8 cellular contexts compared by ENCODE assay signal in genomic region chr1:113140588-113141446, GRCh38.
DNase-seq lines count a peak whose midpoint lies in the region; ATAC-seq and TF ChIP-seq lines count a peak whose summit lies in the region.

No MANE protein-coding gene starts in this region.

- H3K27ac ChIP-seq in CD4-positive, alpha-beta memory T cell (ENCODE audit: low read depth, low read length), result no peak overlapping the region
- H3K27ac ChIP-seq in HL-60 (replicated peaks) (no peak overlapping the region), muscle layer of duodenum (ENCODE audit: low read length) (no peak overlapping the region), stomach smooth muscle (ENCODE audit: low read length) (peak overlapping the region; percentile 6)

- peaks cover 13 to 24% (median 17%) of the 10 kb centered on the region in 4 donors for H3K4me1 Mint-ChIP-seq in CD4-positive, alpha-beta memory T cell

- H3K4me1 ChIP-seq in CD4-positive, alpha-beta memory T cell (ENCODE audit: insufficient read depth, low read length), result peaks cover 13% of the 10 kb centered on the region
- H3K4me1 ChIP-seq in muscle layer of duodenum (ENCODE audit: control insufficient read depth in 1 of 2, insufficient read depth in 2 of 2, low read length in 2 of 2) (peaks cover 0 to 24% of the 10 kb centered on the region in 2 donors), stomach smooth muscle (ENCODE audit: control insufficient read depth, insufficient read depth, low read length) (peaks cover 5% of the 10 kb centered on the region)

- no peaks in the 10 kb centered on the region for H3K27me3 ChIP-seq in CD4-positive, alpha-beta memory T cell (ENCODE audit: insufficient read depth, low read length)
- H3K27me3 ChIP-seq in HL-60 (ENCODE audit: insufficient read depth, poor library complexity, severe bottlenecking), result no peaks in the 10 kb centered on the region
- H3K27me3 ChIP-seq in muscle layer of duodenum (ENCODE audit: low read depth, low read length), result no peaks in the 10 kb centered on the region
- H3K27me3 ChIP-seq in stomach smooth muscle (ENCODE audit: control insufficient read depth in 1 of 2, insufficient read depth in 2 of 2, low read length in 2 of 2), result no peaks in the 10 kb centered on the region

- ATAC-seq in GM19351 (IDR thresholded peaks at IDR 0.05; ENCODE audit: unreplicated experiment), result peak; percentile 86

- CTCF ChIA-PET in CD4-positive, alpha-beta memory T cell (lab: Charles Lee; ENCODE audit: partially characterized antibody), result interaction anchor here (0.9 to 5.7 kb wide), 13 partner anchors 10 to 1142 kb away, joined by 3 to 75 read pairs (median 4); partner anchors contain the start of genes LRIG2 and PPM1J

- H3K4me3 Mint-ChIP-seq in CD4-positive, alpha-beta memory T cell, result peak overlapping the region in 1 of 8 donors; percentile 39

- no peaks in the 10 kb centered on the region for H3K9me3 ChIP-seq in CD4-positive, alpha-beta memory T cell (ENCODE audit: control insufficient read depth in 1 of 2, low read length in 2 of 2)
- H3K9me3 ChIP-seq in muscle layer of duodenum (ENCODE audit: control insufficient read depth in 1 of 2, low read length in 2 of 2), result no peaks in the 10 kb centered on the region
- H3K9me3 ChIP-seq in stomach smooth muscle (ENCODE audit: control insufficient read depth in 2 of 2, low read length in 2 of 2), result no peaks in the 10 kb centered on the region

- H3K4me3 ChIP-seq in CD4-positive, alpha-beta memory T cell (ENCODE audit: low read length in 2 of 2), result no peak overlapping the region
- H3K4me3 ChIP-seq in HL-60 (replicated peaks; ENCODE audit: insufficient read depth, low read length) (peak overlapping the region; percentile 17), muscle layer of duodenum (ENCODE audit: low read depth in 1 of 2, low read length in 2 of 2) (peak overlapping the region; percentile 20 to 47), stomach smooth muscle (ENCODE audit: low read length in 2 of 2) (peak overlapping the region; percentile 33 to 57)

- intact Hi-C loops in CD4-positive, alpha-beta memory T cell (cut with micrococcal nuclease), result loop anchor here (1.0 to 10.0 kb wide), 4 partner anchors 254 to 1142 kb away; partner anchors contain the start of genes MAGI3 and RSBN1

- no peaks in the 10 kb centered on the region for H3K9me3 Mint-ChIP-seq in CD4-positive, alpha-beta memory T cell

- peak; percentile 40 to 51 (median 45) for DNase-seq in CD4-positive, alpha-beta memory T cell
- DNase-seq in HL-60 (ENCODE audit: low read depth in 1 of 2, low spot score in 1 of 2) (peak; percentile 47 to 58), NOMO-1 treated with dmso at 0.1 percent for 144 hours (lab: John Stamatoyannopoulos, UW; ENCODE audit: unreplicated experiment) (peak; percentile 20), epidermal melanocyte (ENCODE audit: insufficient read length, low spot score) (peak; percentile 77)
- peak; percentile 39 for DNase-seq in activated CD8-positive, alpha-beta memory T cell treated with anti-CD3 and anti-CD28 coated beads, Interleukin-2, amount 50 U/mL, for 4 hours

- peak overlapping the region; percentile 24 to 51 for H3K9ac ChIP-seq in stomach smooth muscle (ENCODE audit: low read length in 2 of 2)

- no peaks in the 10 kb centered on the region for H3K36me3 Mint-ChIP-seq in CD4-positive, alpha-beta memory T cell

- H3K27me3 Mint-ChIP-seq in CD4-positive, alpha-beta memory T cell, result no peaks in the 10 kb centered on the region

- peak; percentile 76 for TF ChIP-seq CTCF in HL-60 (IDR thresholded peaks at IDR 0.05; ENCODE audit: insufficient read depth, low read length)

- H3K36me3 ChIP-seq in CD4-positive, alpha-beta memory T cell (ENCODE audit: insufficient read depth, low read length), result no peaks in the 10 kb centered on the region
- H3K36me3 ChIP-seq in muscle layer of duodenum (ENCODE audit: control insufficient read depth in 1 of 2, insufficient read depth in 2 of 2, low read length in 2 of 2), result no peaks in the 10 kb centered on the region
- H3K36me3 ChIP-seq in stomach smooth muscle (ENCODE audit: control insufficient read depth in 2 of 2, insufficient read depth in 2 of 2, low read length in 2 of 2), result no peaks in the 10 kb centered on the region

- peak overlapping the region in 3 of 7 donors; percentile 63 to 84 (median 68) for H3K27ac Mint-ChIP-seq in CD4-positive, alpha-beta memory T cell

- POLR2A ChIA-PET in CD4-positive, alpha-beta memory T cell (lab: Charles Lee; ENCODE audit: partially characterized antibody), result no interaction called here

Comparison
In these comparisons a context has a peak if more than half of its experiments do, and no peak if none do; other contexts are left out.
1. DNase-seq: peak in every context shown above with its lines; median percentile 77 in epidermal melanocyte; 52 in HL-60; 45 in CD4-positive, alpha-beta memory T cell; 39 in activated CD8-positive, alpha-beta memory T cell treated with anti-CD3 and anti-CD28 coated beads, Interleukin-2, amount 50 U/mL, for 4 hours; 20 in NOMO-1 treated with dmso at 0.1 percent for 144 hours.
2. H3K4me3 ChIP-seq: peak in HL-60 (single experiment), muscle layer of duodenum (2 of 2) and stomach smooth muscle (2 of 2); none in CD4-positive, alpha-beta memory T cell (0 of 2).